In genomic region chr16:4729876-4730275, GRCh38 we compare ENCODE assay signal across 24 cellular contexts. TPM values are rescaled to one million over a fixed set of nuclear protein-coding genes. Genes with fewer than 3 reads are reported as not detected.
DNase-seq lines count a peak whose midpoint lies in the region; ATAC-seq and TF ChIP-seq lines count a peak whose summit lies in the region.
"Had no signal": no experiment of that assay in that cellular context is flagged by ENCODE, and none has a peak within 500 bp of the region (broad histone marks: within the 10 kb centered on the region; RNA-seq: fewer than 3 reads in every experiment).

No MANE protein-coding gene starts in this region.

- H3K4me3 Mint-ChIP-seq in GM23338 (no peak overlapping the region), IgD-negative memory B cell (no peak overlapping the region)
- H3K4me3 Mint-ChIP-seq: CD14-positive monocyte; CD4-positive, alpha-beta T cell had no signal

- no peaks in the 10 kb centered on the region for H3K9me3 ChIP-seq in osteoblast (ENCODE audit: low read depth, low read length)
- H3K9me3 ChIP-seq in sigmoid colon = no peaks in the 10 kb centered on the region
- H3K9me3 ChIP-seq: A549; BE2C; BLaER1 treated with 17β-estradiol and CSF1 and Interleukin-3, amounts not matched to agents 10 nM and 100 nM had no signal

- H3K9me2 ChIP-seq in GM23338 (ENCODE audit: insufficient read depth) = no peaks in the 10 kb centered on the region

- H3K36me3 Mint-ChIP-seq in GM23338 (ENCODE audit: low read depth) (peaks cover 40% of the 10 kb centered on the region), IgD-negative memory B cell (peaks cover 2% of the 10 kb centered on the region)

- H4K20me1 ChIP-seq in GM23338 (replicated peaks; ENCODE audit: insufficient read depth) = peaks cover 3% of the 10 kb centered on the region
- no peaks in the 10 kb centered on the region for H4K20me1 ChIP-seq in osteoblast (ENCODE audit: insufficient read depth, low read length)

- 97% methylated on average over 15 of the region's 15 CpGs for WGBS in sigmoid colon, 2 donors

- H3K4me1 Mint-ChIP-seq in GM23338 (peaks cover 3% of the 10 kb centered on the region; the same call in 2 of the 3 replicates), IgD-negative memory B cell (peaks cover 9 to 16% (median 10%) of the 10 kb centered on the region in 3 donors)

- H3K27ac Mint-ChIP-seq in GM23338 (no peak overlapping the region), IgD-negative memory B cell (peak overlapping the region in 2 of 3 donors; percentile 4 to 26)
- H3K27ac Mint-ChIP-seq: CD4-positive, alpha-beta T cell; CD8-positive, alpha-beta memory T cell had no signal

- H3K27me3 ChIP-seq in GM23338 (ENCODE audit: insufficient read depth) (no peaks in the 10 kb centered on the region), osteoblast (ENCODE audit: insufficient read depth, low read length) (no peaks in the 10 kb centered on the region), sigmoid colon (no peaks in the 10 kb centered on the region)
- H3K27me3 ChIP-seq: BE2C; BLaER1 treated with 17β-estradiol and CSF1 and Interleukin-3, amounts not matched to agents 10 nM and 100 nM had no signal

- TF ChIP-seq POLR2A in sigmoid colon (IDR thresholded peaks at IDR 0.05) = no peak

- peaks cover 49% of the 10 kb centered on the region for H3K79me2 ChIP-seq in GM23338 (replicated peaks; ENCODE audit: insufficient read depth)
- H3K79me2 ChIP-seq in osteoblast (ENCODE audit: insufficient read depth, low read length) = peaks cover 35% of the 10 kb centered on the region

- peaks cover 4% of the 10 kb centered on the region; the same call in 1 of the 2 replicates for H3K4me1 ChIP-seq in GM23338 (ENCODE audit: insufficient read depth)
- peaks cover under 1% of the 10 kb centered on the region for H3K4me1 ChIP-seq in osteoblast (ENCODE audit: insufficient read depth, low read length)
- peaks cover 0 to 11% (median 10%) of the 10 kb centered on the region in 4 donors for H3K4me1 ChIP-seq in sigmoid colon
- H3K4me1 ChIP-seq: BE2C had no signal

- no peak for TF ChIP-seq EP300 in sigmoid colon (IDR thresholded peaks at IDR 0.05)

- H3K4me2 ChIP-seq in GM23338 (no peak overlapping the region), osteoblast (ENCODE audit: insufficient read depth, low read length) (no peak overlapping the region)
- H3K4me2 ChIP-seq: A549; BLaER1 treated with 17β-estradiol and CSF1 and Interleukin-3, amounts not matched to agents 10 nM and 100 nM had no signal

- H3F3A ChIP-seq in GM23338 (replicated peaks; ENCODE audit: low read depth) = peaks cover 31% of the 10 kb centered on the region

- H3K27me3 Mint-ChIP-seq in GM23338 (ENCODE audit: insufficient read depth, low read depth, poor library complexity) = peaks cover 6% of the 10 kb centered on the region
- H3K27me3 Mint-ChIP-seq in IgD-negative memory B cell = no peaks in the 10 kb centered on the region
- H3K27me3 Mint-ChIP-seq: CD4-positive, alpha-beta T cell; CD8-positive, alpha-beta memory T cell had no signal

- ATAC-seq in GM23338 = no peak
- ATAC-seq: A549 had no signal

- H3K4me3 ChIP-seq in GM23338 (no peak overlapping the region), osteoblast (ENCODE audit: insufficient read depth, low read length) (no peak overlapping the region), sigmoid colon (no peak overlapping the region)
- H3K4me3 ChIP-seq: A549; BLaER1 treated with 17β-estradiol and CSF1 and Interleukin-3, amounts not matched to agents 10 nM and 100 nM had no signal

- no peak overlapping the region for H2AFZ ChIP-seq in GM23338
- no peak overlapping the region for H2AFZ ChIP-seq in osteoblast (ENCODE audit: low read length)

- no peak for DNase-seq in GM23338 (ENCODE audit: low spot score)
- peak; percentile 22 for DNase-seq in kidney tubule cell (ENCODE audit: low spot score)
- DNase-seq in osteoblast (ENCODE audit: insufficient read length, low spot score, missing footprints) = peak; percentile 4
- no peak for DNase-seq in HuH-7.5 (ENCODE audit: low spot score)
- no peak for DNase-seq in DMS 273 (lab: John Stamatoyannopoulos, UW; ENCODE audit: unreplicated experiment)
- no peak for DNase-seq in nucleus accumbens (lab: John Stamatoyannopoulos, UW)
- no peak for DNase-seq in sigmoid colon
- DNase-seq: 8988T; ACHN; AML-193; BE2C; CD4-positive, alpha-beta T cell; CD8-positive, alpha-beta memory T cell; DMS53; DMS79 treated with DMSO at 0.1 percent for 48 hours; GF-D8; GOT3; HCEC 1CT had no signal

- no peaks in the 10 kb centered on the region; the same call in 2 of the 3 replicates for H3K9me3 Mint-ChIP-seq in GM23338
- H3K9me3 Mint-ChIP-seq in IgD-negative memory B cell = no peaks in the 10 kb centered on the region
- H3K9me3 Mint-ChIP-seq: CD14-positive monocyte; CD4-positive, alpha-beta T cell; CD8-positive, alpha-beta memory T cell had no signal

- intact Hi-C loops in sigmoid colon (cut with DNase I) = loop anchor here (10.0 kb wide), 1 partner anchor 225 kb away; the partner anchor contains the start of gene SEC14L5

- H3K27ac ChIP-seq in GM23338 (ENCODE audit: low read depth) (0 out of 2 replicates have a peak overlapping the region, but pooled peaks have one; percentile 39), osteoblast (ENCODE audit: low read depth, low read length) (no peak overlapping the region), sigmoid colon (no peak overlapping the region)
- H3K27ac ChIP-seq: A549; BLaER1 treated with 17β-estradiol and CSF1 and Interleukin-3, amounts not matched to agents 10 nM and 100 nM had no signal

- TF ChIP-seq CTCF in GM23338 (conservative IDR thresholded peaks at IDR 0.05; ENCODE audit: low read depth in 2 of 2) (no peak), osteoblast (IDR thresholded peaks at IDR 0.05; ENCODE audit: extremely low read depth, low read depth, low read length) (no peak), sigmoid colon (IDR thresholded peaks at IDR 0.05) (no peak)

- peaks cover 7% of the 10 kb centered on the region for H3K36me3 ChIP-seq in GM23338 (ENCODE audit: insufficient read depth)
- peaks cover 32% of the 10 kb centered on the region for H3K36me3 ChIP-seq in osteoblast (ENCODE audit: insufficient read depth, low read length)
- H3K36me3 ChIP-seq in sigmoid colon = peaks cover 17 to 64% (median 29%) of the 10 kb centered on the region in 4 donors

TF ChIP-seq in GM23338, 12 proteins besides CTCF, POLR2A, EP300 and RAD21 (continues in another document):
- TF ChIP-seq ZNF331 (CRISPR knock-in tag; IDR thresholded peaks at IDR 0.05; ENCODE audit: low read depth) (no peak), REST (IDR thresholded peaks at IDR 0.05; ENCODE audit: unreplicated experiment) (no peak), EZH2 (IDR thresholded peaks at IDR 0.05; ENCODE audit: low read depth, unreplicated experiment) (no peak), CREB1 (CRISPR knock-in tag; IDR thresholded peaks at IDR 0.05; ENCODE audit: low read depth) (no peak)

RNA-seq across cellular contexts. Expression of gene ANKS3, which starts 4.2 kb away (rescaled TPM):
- total RNA-seq in GM23338 (2014; rRNA removed; shearing (Covaris generic)) = 19.1 and 24.9 TPM in 2 replicates
- polyA plus RNA-seq in GM23338 (2016; fragmentation: Nextera tagmentation; extraction: Ambion mirVana) = 17.9 and 22.5 TPM in 2 replicates
- polyA plus RNA-seq in IgD-negative memory B cell = 5.3 TPM
- total RNA-seq in osteoblast = 31.2 and 39.4 TPM in 2 replicates
- total RNA-seq in sigmoid colon = 10 to 100 TPM; 20.3 to 30.7 (median 23.8) TPM
- polyA plus RNA-seq in sigmoid colon = 10 to 100 TPM in 1 of 3 donors, 1 to 10 TPM in 2; 3.9 to 20.8 (median 9.6) TPM

RNA-seq across cellular contexts. Expression of gene DNAAF8, which starts 4.5 kb away (rescaled TPM):
- total RNA-seq in GM23338 (2014; rRNA removed; shearing (Covaris generic)) = 1.3 TPM in 1 of 2 replicates, not detected in the other
- polyA plus RNA-seq in GM23338 (2016; fragmentation: Nextera tagmentation; extraction: Ambion mirVana) (0.34 TPM in 1 of 2 replicates, not detected in the other), IgD-negative memory B cell (0.35 TPM), sigmoid colon (1 to 10 TPM in 1 of 3 donors, under 1 TPM in 2; 0.60 to 1.2 (median 0.73) TPM)
- total RNA-seq in osteoblast (1.1 and 2.7 TPM in 2 replicates), sigmoid colon (under 1 TPM; 0.14 to 0.83 (median 0.43) TPM)
- total RNA-seq: G401 had no signal

RNA-seq across cellular contexts. Expression of gene NUDT16L1, which starts 36.5 kb away (rescaled TPM):
- 65.1 and 80.4 TPM in 2 replicates for total RNA-seq in GM23338 (2014; rRNA removed; shearing (Covaris generic))
- polyA plus RNA-seq in GM23338 (2016; fragmentation: Nextera tagmentation; extraction: Ambion mirVana) (37.1 and 39.0 TPM in 2 replicates), IgD-negative memory B cell (74.0 TPM), sigmoid colon (10 to 100 TPM; 53.7 to 75.1 (median 61.9) TPM)
- total RNA-seq in osteoblast (15.0 and 18.1 TPM in 2 replicates), sigmoid colon (10 to 100 TPM; 16.6 to 21.8 (median 18.6) TPM)

RNA-seq across cellular contexts. Expression of gene ZNF500, which starts 37.1 kb away (rescaled TPM):
- total RNA-seq in GM23338 (2014; rRNA removed; shearing (Covaris generic)) = 12.1 and 15.3 TPM in 2 replicates
- polyA plus RNA-seq in GM23338 (2016; fragmentation: Nextera tagmentation; extraction: Ambion mirVana) = 5.3 and 5.8 TPM in 2 replicates
- polyA plus RNA-seq in IgD-negative memory B cell = 17.8 TPM
- 14.5 and 16.2 TPM in 2 replicates for total RNA-seq in osteoblast
- total RNA-seq in sigmoid colon = 10 to 100 TPM; 10.2 to 14.4 (median 12.8) TPM
- 10 to 100 TPM in 1 of 3 donors, 1 to 10 TPM in 2; 4.2 to 11.7 (median 5.1) TPM for polyA plus RNA-seq in sigmoid colon

RNA-seq across cellular contexts. Expression of gene SEPTIN12, which starts 58.3 kb away (rescaled TPM):
- not detected in 2 replicates for total RNA-seq in GM23338 (2014; rRNA removed; shearing (Covaris generic))
- polyA plus RNA-seq in GM23338 (2016; fragmentation: Nextera tagmentation; extraction: Ambion mirVana) (not detected in 2 replicates), IgD-negative memory B cell (not detected), sigmoid colon (1 to 10 TPM in 1 of 3 donors, not detected in 2; 2.5 TPM)
- total RNA-seq in osteoblast (not detected in 2 replicates), sigmoid colon (not detected)
- total RNA-seq: CD4-positive, alpha-beta T cell; CD8-positive, alpha-beta memory T cell; Daoy; G401 had no signal
- polyA plus RNA-seq: CD14-positive monocyte; CD8-positive, alpha-beta memory T cell had no signal

Comparison
In these comparisons a context has a peak if more than half of its experiments do, and no peak if none do; other contexts are left out.
1. DNase-seq: peak in kidney tubule cell (single experiment) and osteoblast (single experiment); none in GM23338 (single experiment), HuH-7.5 (single experiment), DMS 273 (single experiment), nucleus accumbens (0 of 56) and sigmoid colon (single experiment).